ENCODE assay signal across 20 cellular contexts in genomic region chr1:44524655-44525530, GRCh38.
DNase-seq lines count a peak whose midpoint lies in the region; FAIRE-seq and TF ChIP-seq lines count a peak whose summit lies in the region.
"Had no signal": no experiment of that assay in that cellular context is flagged by ENCODE, and none has a peak within 500 bp of the region (broad histone marks: within the 10 kb centered on the region; RNA-seq: fewer than 3 reads in every experiment).

No MANE protein-coding gene starts in this region.

- H3K9me3 Mint-ChIP-seq in chondrocyte (ENCODE audit: low read depth) = no peaks in the 10 kb centered on the region
- H3K9me3 Mint-ChIP-seq: effector memory CD8-positive, alpha-beta T cell had no signal

- no peak for FAIRE-seq in HTR-8/SVneo (lab: Jason Lieb, UNC)

- H3K4me3 Mint-ChIP-seq in chondrocyte (ENCODE audit: unreplicated experiment) = no peak overlapping the region
- H3K4me3 Mint-ChIP-seq: CD4-positive, CD25-positive, alpha-beta regulatory T cell; effector memory CD8-positive, alpha-beta T cell; nephron had no signal

- H3K4me3 ChIP-seq in left ventricle myocardium inferior (peak overlapping the region; percentile 37), right atrium auricular region (peak overlapping the region in 1 of 2 donors; percentile 26), brain microvascular endothelial cell (ENCODE audit: low read depth, low read length) (no peak overlapping the region)
- H3K4me3 ChIP-seq: breast epithelium had no signal

- H3K27ac Mint-ChIP-seq in chondrocyte (ENCODE audit: unreplicated experiment) = no peak overlapping the region
- H3K27ac Mint-ChIP-seq: CD4-positive, CD25-positive, alpha-beta regulatory T cell; effector memory CD8-positive, alpha-beta T cell; nephron had no signal

- peaks cover 3% of the 10 kb centered on the region for H3K9me3 ChIP-seq in left ventricle myocardium inferior (replicated peaks)
- no peaks in the 10 kb centered on the region for H3K9me3 ChIP-seq in right atrium auricular region
- H3K9me3 ChIP-seq: breast epithelium had no signal

- H3K36me3 Mint-ChIP-seq in chondrocyte (ENCODE audit: low read depth) = no peaks in the 10 kb centered on the region
- H3K36me3 Mint-ChIP-seq: CD4-positive, CD25-positive, alpha-beta regulatory T cell had no signal

- no peak for DNase-seq in left ventricle myocardium inferior
- no peak for DNase-seq in right atrium auricular region (ENCODE audit: low spot score)
- no peak for DNase-seq in chondrocyte (ENCODE audit: low spot score)
- no peak for DNase-seq in MV-4-11 (lab: John Stamatoyannopoulos, UW)
- DNase-seq in brain microvascular endothelial cell = no peak
- no peak for DNase-seq in HTR-8/SVneo (ENCODE audit: insufficient read length, low spot score)
- DNase-seq in HuH-7 (ENCODE audit: low spot score) = no peak
- DNase-seq: activated CD4-positive, alpha-beta T cell treated with anti-CD3 and anti-CD28 coated beads for 4 hours; activated naive CD4-positive, alpha-beta T cell treated with anti-CD3 and anti-CD28 coated beads, Interleukin-2, amount 50 U/mL, for 16 hours; CD4-positive, CD25-positive, alpha-beta regulatory T cell; effector memory CD8-positive, alpha-beta T cell; foreskin fibroblast; mammary epithelial cell; NCI-H1105 treated with DMSO at 0.1 percent for 48 hours; SHP77 treated with DMSO at 0.1 percent for 48 hours had no signal

- H3K27me3 Mint-ChIP-seq in chondrocyte (ENCODE audit: low read depth) = peaks cover 12% of the 10 kb centered on the region
- H3K27me3 Mint-ChIP-seq: effector memory CD8-positive, alpha-beta T cell had no signal

- no peaks in the 10 kb centered on the region for H3K4me1 Mint-ChIP-seq in chondrocyte (ENCODE audit: low read depth)
- H3K4me1 Mint-ChIP-seq: CD4-positive, CD25-positive, alpha-beta regulatory T cell; nephron had no signal

- intact Hi-C loops in left ventricle myocardium inferior (cut with micrococcal nuclease) = no loop called here

- no peaks in the 10 kb centered on the region for H3K36me3 ChIP-seq in left ventricle myocardium inferior
- no peaks in the 10 kb centered on the region for H3K36me3 ChIP-seq in right atrium auricular region
- H3K36me3 ChIP-seq in brain microvascular endothelial cell (replicated peaks) = no peaks in the 10 kb centered on the region
- H3K36me3 ChIP-seq: breast epithelium, vagina had no signal

- peaks cover 10% of the 10 kb centered on the region for H3K4me1 ChIP-seq in left ventricle myocardium inferior
- H3K4me1 ChIP-seq in right atrium auricular region = peaks cover 0 to 5% of the 10 kb centered on the region in 2 donors
- H3K4me1 ChIP-seq: breast epithelium had no signal

- peaks cover 27% of the 10 kb centered on the region for H3K27me3 ChIP-seq in left ventricle myocardium inferior (ENCODE audit: low read depth)
- no peaks in the 10 kb centered on the region for H3K27me3 ChIP-seq in right atrium auricular region
- no peaks in the 10 kb centered on the region for H3K27me3 ChIP-seq in layer of hippocampus (ENCODE audit: control insufficient read depth, insufficient read depth, low read length)
- H3K27me3 ChIP-seq in brain microvascular endothelial cell (replicated peaks) = peaks cover 16% of the 10 kb centered on the region
- H3K27me3 ChIP-seq: vagina had no signal

- TF ChIP-seq CTCF in left ventricle myocardium inferior (IDR thresholded peaks at IDR 0.05; ENCODE audit: borderline replicate concordance) (no peak), right atrium auricular region (IDR thresholded peaks at IDR 0.05) (no peak), chondrocyte (IDR thresholded peaks at IDR 0.05) (peak; percentile 10), brain microvascular endothelial cell (IDR thresholded peaks at IDR 0.05; ENCODE audit: low read depth, low read length, missing control alignments) (no peak)

- H3K27ac ChIP-seq in left ventricle myocardium inferior (replicated peaks) (no peak overlapping the region), right atrium auricular region (no peak overlapping the region), layer of hippocampus (ENCODE audit: low read depth, low read length) (peak overlapping the region; percentile 81), brain microvascular endothelial cell (no peak overlapping the region)
- H3K27ac ChIP-seq: breast epithelium, KMS-11, vagina had no signal

- in situ Hi-C loops in brain microvascular endothelial cell (cut with HindIII; ENCODE audit: low pct_ligation_motif_present, low sequenced_read_pairs) = no loop called here
